ENCODE assay signal across 11 cellular contexts in genomic region chr5:68243681-68244080, GRCh38. TPM values are rescaled to one million over a fixed set of nuclear protein-coding genes. Genes with fewer than 3 reads are reported as not detected.
A peak's percentile ranks its signal among the peaks of the same experiment; 100 is the strongest.
DNase-seq lines count a peak whose midpoint lies in the region; ATAC-seq and TF ChIP-seq lines count a peak whose summit lies in the region.
"Had no signal": no experiment of that assay in that cellular context is flagged by ENCODE, and none has a peak within 500 bp of the region (broad histone marks: within the 10 kb centered on the region; RNA-seq: fewer than 3 reads in every experiment).

No MANE protein-coding gene starts in this region.

- peak overlapping the region; percentile 90 to 94 (median 90) for H3K27ac Mint-ChIP-seq in CD4-positive, CD25-positive, alpha-beta regulatory T cell
- peak overlapping the region; percentile 84 for H3K27ac Mint-ChIP-seq in activated CD8-positive, alpha-beta T cell treated with anti-CD3 and anti-CD28 coated beads for 36 hours
- H3K27ac Mint-ChIP-seq in natural killer cell: peak overlapping the region; percentile 86 to 98

- H3K4me1 Mint-ChIP-seq in CD4-positive, CD25-positive, alpha-beta regulatory T cell: peaks cover 42 to 83% (median 65%) of the 10 kb centered on the region in 4 donors
- peaks cover 71% of the 10 kb centered on the region for H3K4me1 Mint-ChIP-seq in activated CD8-positive, alpha-beta T cell treated with anti-CD3 and anti-CD28 coated beads for 36 hours (ENCODE audit: low read depth)
- peaks cover 75 to 78% of the 10 kb centered on the region in 2 donors for H3K4me1 Mint-ChIP-seq in natural killer cell

- no peaks in the 10 kb centered on the region for H3K9me3 Mint-ChIP-seq in CD4-positive, CD25-positive, alpha-beta regulatory T cell
- H3K9me3 Mint-ChIP-seq in activated CD8-positive, alpha-beta T cell treated with anti-CD3 and anti-CD28 coated beads for 36 hours: no peaks in the 10 kb centered on the region
- H3K9me3 Mint-ChIP-seq in natural killer cell: no peaks in the 10 kb centered on the region

- peak overlapping the region; percentile 68 for H3K4me3 ChIP-seq in CD4-positive, CD25-positive, alpha-beta regulatory T cell (ENCODE audit: low read depth, low read length)
- no peak overlapping the region for H3K4me3 ChIP-seq in HEK293 (ENCODE audit: low read depth, low read length)

- H3K27ac ChIP-seq in CD4-positive, CD25-positive, alpha-beta regulatory T cell (ENCODE audit: insufficient read depth, low read length, poor library complexity, severe bottlenecking): peak overlapping the region; percentile 60
- no peak overlapping the region for H3K27ac ChIP-seq in HEK293 (ENCODE audit: extremely low read depth, low read depth, low read length)

- H3K9me3 ChIP-seq in CD4-positive, CD25-positive, alpha-beta regulatory T cell (ENCODE audit: control insufficient read depth in 2 of 2, low read length in 2 of 2): no peaks in the 10 kb centered on the region
- no peaks in the 10 kb centered on the region for H3K9me3 ChIP-seq in HEK293 (ENCODE audit: control insufficient read depth, insufficient read depth, low read depth, low read length)

- H3K27me3 Mint-ChIP-seq in CD4-positive, CD25-positive, alpha-beta regulatory T cell: no peaks in the 10 kb centered on the region
- H3K27me3 Mint-ChIP-seq in activated CD8-positive, alpha-beta T cell treated with anti-CD3 and anti-CD28 coated beads for 36 hours: no peaks in the 10 kb centered on the region
- H3K27me3 Mint-ChIP-seq in natural killer cell (ENCODE audit: low read depth in 2 of 2): no peaks in the 10 kb centered on the region

- peaks cover 52% of the 10 kb centered on the region for H3K4me1 ChIP-seq in CD4-positive, CD25-positive, alpha-beta regulatory T cell (ENCODE audit: control insufficient read depth, insufficient read depth, low read length, poor library complexity, severe bottlenecking)
- peaks cover 14% of the 10 kb centered on the region for H3K4me1 ChIP-seq in HEK293 (ENCODE audit: control insufficient read depth, insufficient read depth, low read length)

- no peaks in the 10 kb centered on the region for H3K36me3 ChIP-seq in CD4-positive, CD25-positive, alpha-beta regulatory T cell (ENCODE audit: control insufficient read depth, insufficient read depth, low read length)
- H3K36me3 ChIP-seq in HEK293 (ENCODE audit: control insufficient read depth in 2 of 2, insufficient read depth in 1 of 2, low read length in 2 of 2): no peaks in the 10 kb centered on the region; a peak in 1 of 3 replicates

- ATAC-seq in CD4-positive, CD25-positive, alpha-beta regulatory T cell (ENCODE audit: low read depth in 2 of 2): peak; percentile 47 to 60
- ATAC-seq in activated CD8-positive, alpha-beta T cell treated with anti-CD3 and anti-CD28 coated beads for 36 hours: no peak
- no peak for ATAC-seq in natural killer cell
- ATAC-seq in HG02852 (IDR thresholded peaks at IDR 0.05; ENCODE audit: unreplicated experiment): no peak
- no peak for ATAC-seq in GM21390 (IDR thresholded peaks at IDR 0.05; ENCODE audit: unreplicated experiment)

- H3K27me3 ChIP-seq in CD4-positive, CD25-positive, alpha-beta regulatory T cell (ENCODE audit: control insufficient read depth, insufficient read depth, low read length): no peaks in the 10 kb centered on the region

- no peak for TF ChIP-seq CTCF in HEK293 (tag by site-specific recombination; IDR thresholded peaks at IDR 0.05)
- no peak for TF ChIP-seq CTCF in activated CD8-positive, alpha-beta T cell treated with anti-CD3 and anti-CD28 coated beads for 36 hours (IDR thresholded peaks at IDR 0.05)
- no peak for TF ChIP-seq CTCF in natural killer cell (IDR thresholded peaks at IDR 0.05)

- CTCF ChIA-PET in HEK293 (lab: Yijun Ruan, JAX): interaction anchor here (0.5 to 2.6 kb wide), 2 partner anchors 9 to 999 kb away, joined by 4 to 8 read pairs; no protein-coding TSS in a partner anchor
- CTCF ChIA-PET in activated CD8-positive, alpha-beta T cell treated with anti-CD3 and anti-CD28 coated beads for 36 hours (lab: Charles Lee): interaction anchor here (1.0 to 2.2 kb wide), 4 partner anchors 9 to 28 kb away, joined by 3 to 8 read pairs (median 6); partner anchors contain the start of gene PIK3R1

- DNase-seq in CD4-positive, CD25-positive, alpha-beta regulatory T cell: peak in 2 of 3 donors; percentile 35 to 58
- no peak for DNase-seq in activated CD8-positive, alpha-beta T cell treated with anti-CD3 and anti-CD28 coated beads for 36 hours
- DNase-seq in natural killer cell: no peak
- no peak for DNase-seq in NCI-H1930 (lab: John Stamatoyannopoulos, UW)
- DNase-seq: cerebellar nuclear complex, DMS79 treated with DMSO at 0.1 percent for 48 hours, mesenchymal stem cell, NCI-H446 had no signal

- POLR2A ChIA-PET in HEK293 (lab: Yijun Ruan, JAX): interaction anchor here (1.2 kb wide), 1 partner anchor 28 kb away, joined by 3 read pairs; the partner anchor contains the start of gene PIK3R1
- POLR2A ChIA-PET in activated CD8-positive, alpha-beta T cell treated with anti-CD3 and anti-CD28 coated beads for 36 hours (lab: Charles Lee): interaction anchor here (0.6 to 4.1 kb wide), 3 partner anchors 9 to 1136 kb away, joined by 3 to 16 read pairs (median 3); partner anchors contain the start of gene PIK3R1

- H3K4me3 Mint-ChIP-seq in CD4-positive, CD25-positive, alpha-beta regulatory T cell: peak overlapping the region; percentile 24 to 68 (median 60)
- H3K4me3 Mint-ChIP-seq in activated CD8-positive, alpha-beta T cell treated with anti-CD3 and anti-CD28 coated beads for 36 hours: peak overlapping the region; percentile 23
- peak overlapping the region; percentile 77 for H3K4me3 Mint-ChIP-seq in natural killer cell

- peaks cover 3% of the 10 kb centered on the region for H3K36me3 Mint-ChIP-seq in CD4-positive, CD25-positive, alpha-beta regulatory T cell
- peaks cover 17% of the 10 kb centered on the region for H3K36me3 Mint-ChIP-seq in activated CD8-positive, alpha-beta T cell treated with anti-CD3 and anti-CD28 coated beads for 36 hours (ENCODE audit: low read depth)
- H3K36me3 Mint-ChIP-seq in natural killer cell: no peaks in the 10 kb centered on the region

- intact Hi-C loops in activated CD8-positive, alpha-beta T cell treated with anti-CD3 and anti-CD28 coated beads for 36 hours (cut with micrococcal nuclease): no loop called here
- intact Hi-C loops in natural killer cell (cut with micrococcal nuclease): no loop called here

TF ChIP-seq in HEK293, 187 proteins besides CTCF, POLR2A, EP300 and RAD21:
- TF ChIP-seq MYNN (tag by site-specific recombination; IDR thresholded peaks at IDR 0.05; ENCODE audit: borderline replicate concordance) (no peak), ZNF664 (tag by site-specific recombination; IDR thresholded peaks at IDR 0.05) (peak; percentile 77)

RNA-seq across cellular contexts. Expression of gene PIK3R1, which starts 28.1 kb away (rescaled TPM):
- 366 TPM for total RNA-seq in CD4-positive, CD25-positive, alpha-beta regulatory T cell
- polyA plus RNA-seq in CD4-positive, CD25-positive, alpha-beta regulatory T cell: 100 to 1,000 TPM in 2 of 4 donors, 10 to 100 TPM in 2; 75.9 to 127 (median 109) TPM
- total RNA-seq in activated CD8-positive, alpha-beta T cell treated with anti-CD3 and anti-CD28 coated beads for 36 hours: 10 to 100 TPM; 55.4 to 57.6 TPM
- total RNA-seq in natural killer cell: 100 to 1,000 TPM; 307 to 365 (median 313) TPM

Comparison
In these comparisons a context has a peak if more than half of its experiments do, and no peak if none do; other contexts are left out.
1. ATAC-seq: peak in CD4-positive, CD25-positive, alpha-beta regulatory T cell (2 of 2); none in activated CD8-positive, alpha-beta T cell treated with anti-CD3 and anti-CD28 coated beads for 36 hours (single experiment), natural killer cell (0 of 3), HG02852 (single experiment) and GM21390 (single experiment).
2. DNase-seq: peak in CD4-positive, CD25-positive, alpha-beta regulatory T cell (2 of 3); none in activated CD8-positive, alpha-beta T cell treated with anti-CD3 and anti-CD28 coated beads for 36 hours (single experiment), natural killer cell (single experiment) and NCI-H1930 (0 of 2).
3. H3K4me3 Mint-ChIP-seq: peak in every context shown above with its lines; median percentile 77 in natural killer cell; 60 in CD4-positive, CD25-positive, alpha-beta regulatory T cell; 23 in activated CD8-positive, alpha-beta T cell treated with anti-CD3 and anti-CD28 coated beads for 36 hours.
4. Peak in every context shown above with its lines, with median percentiles within 50 percentile points of each other: H3K27ac Mint-ChIP-seq.